Comparison of ENCODE assay signal across 8 cellular contexts in genomic region chr17:50272711-50273653, GRCh38. TPM values are rescaled to one million over a fixed set of nuclear protein-coding genes. Genes with fewer than 3 reads are reported as not detected.
DNase-seq lines count a peak whose midpoint lies in the region; ATAC-seq and TF ChIP-seq lines count a peak whose summit lies in the region.

No MANE protein-coding gene starts in this region.

- H3K9ac ChIP-seq in skeletal muscle tissue (ENCODE audit: low read depth in 1 of 3, low read length in 3 of 3) = peak overlapping the region; percentile 22 to 73 (median 71)

- no peaks in the 10 kb centered on the region for H3K36me3 Mint-ChIP-seq in HFFc6 (ENCODE audit: low read depth)

- H3K27me3 ChIP-seq in BE2C = peaks cover 4% of the 10 kb centered on the region; the same call in 1 of the 2 replicates
- peaks cover 17 to 30% (median 29%) of the 10 kb centered on the region in 3 donors for H3K27me3 ChIP-seq in skeletal muscle tissue (ENCODE audit: control insufficient read depth in 3 of 3, insufficient read depth in 3 of 3, low read length in 3 of 3)

- ATAC-seq in HG02870 (IDR thresholded peaks at IDR 0.05; ENCODE audit: unreplicated experiment) = no peak
- ATAC-seq in GM21825 (IDR thresholded peaks at IDR 0.05; ENCODE audit: unreplicated experiment) = no peak

- H3K9me3 ChIP-seq in BE2C (no peaks in the 10 kb centered on the region), skeletal muscle tissue (ENCODE audit: control insufficient read depth in 3 of 3, low read length in 3 of 3) (no peaks in the 10 kb centered on the region)

- no peaks in the 10 kb centered on the region for H3K36me3 ChIP-seq in BE2C
- no peaks in the 10 kb centered on the region for H3K36me3 ChIP-seq in skeletal muscle tissue (ENCODE audit: control insufficient read depth in 3 of 3, insufficient read depth in 3 of 3, low read length in 3 of 3)

- peaks cover 61% of the 10 kb centered on the region for H3K4me1 Mint-ChIP-seq in HFFc6 (ENCODE audit: low read depth)

- H3K4me3 Mint-ChIP-seq in HFFc6 = peak overlapping the region; percentile 90

- peak overlapping the region; percentile 20 for H3K27ac ChIP-seq in skeletal muscle tissue (ENCODE audit: low read depth, low read length)

- H3K4me3 ChIP-seq in BE2C (ENCODE audit: low read depth, low read length) (peak overlapping the region; percentile 40), iPS-11a (ENCODE audit: low read depth, low read length) (peak overlapping the region; percentile 17), skeletal muscle tissue (ENCODE audit: low read length in 3 of 3) (peak overlapping the region; percentile 73 to 79 (median 73))

- no peaks in the 10 kb centered on the region for H3K9me3 Mint-ChIP-seq in HFFc6

- peak; percentile 43; the same call in 1 of the 2 replicates for TF ChIP-seq CTCF in BE2C (IDR thresholded peaks at IDR 0.05; ENCODE audit: low read depth, low read length)
- peak; percentile 100 for TF ChIP-seq CTCF in HFFc6 (IDR thresholded peaks at IDR 0.05)

- no peaks in the 10 kb centered on the region; the same call in 1 of the 2 replicates for H3K27me3 Mint-ChIP-seq in HFFc6 (ENCODE audit: insufficient read depth)

- no peaks in the 10 kb centered on the region for H3K4me1 ChIP-seq in BE2C
- H3K4me1 ChIP-seq in skeletal muscle tissue (ENCODE audit: control insufficient read depth in 3 of 3, insufficient read depth in 3 of 3, low read length in 3 of 3) = peaks cover 11 to 21% (median 16%) of the 10 kb centered on the region in 3 donors

- peak; percentile 75 for DNase-seq in BE2C
- peak; percentile 25 for DNase-seq in HFFc6
- peak; percentile 13 to 49 (median 38) for DNase-seq in T-helper 2 cell
- DNase-seq in astrocyte of the hippocampus (ENCODE audit: low read depth, low spot score) = peak; percentile 79

- peak overlapping the region; percentile 95 for H3K27ac Mint-ChIP-seq in HFFc6

RNA-seq across cellular contexts. Expression of gene TMEM92, which starts 1.3 kb away (rescaled TPM):
- polyA plus RNA-seq in BE2C (2012; ENCODE audit: insufficient read depth, insufficient read length, low read depth) = not detected
- under 1 TPM in 3 of 6 experiments, not detected in 3; 0.17 to 0.24 (median 0.18) TPM for total RNA-seq in HFFc6 (2021; fragmentation: NEBNext Ultra II Directional; extraction: Animal tissue kit (Norgen Biotek cat#: 25700))
- total RNA-seq in skeletal muscle tissue = not detected

Comparison
In these comparisons a context has a peak if more than half of its experiments do, and no peak if none do; other contexts are left out.
1. DNase-seq: peak in every context shown above with its lines; median percentile 79 in astrocyte of the hippocampus; 75 in BE2C; 38 in T-helper 2 cell; 25 in HFFc6.
2. H3K4me3 ChIP-seq: peak in every context shown above with its lines; median percentile 73 in skeletal muscle tissue; 40 in BE2C; 17 in iPS-11a.